Comparison of ENCODE assay signal across 1 cellular context in the genomic region with DNA sequence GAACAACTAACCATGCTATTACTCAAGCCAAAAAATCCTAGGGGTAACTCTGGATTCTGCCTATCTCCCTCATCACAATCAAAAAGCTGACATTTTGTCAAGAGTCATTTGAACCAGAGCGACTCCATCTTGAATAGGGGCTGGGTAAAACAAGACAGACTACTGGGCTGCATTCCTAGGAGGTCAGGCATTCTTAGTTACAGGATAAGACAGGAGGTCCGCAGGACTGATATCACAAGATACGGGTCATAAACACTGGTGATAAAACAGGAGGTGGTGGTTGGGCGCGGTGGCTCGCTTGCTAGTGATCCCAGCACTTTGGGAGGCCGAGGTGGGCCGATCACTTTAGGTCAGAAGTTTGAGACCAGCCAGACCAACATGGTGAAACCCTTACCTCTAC.
TF ChIP-seq lines count a peak whose summit lies in the region.

No MANE protein-coding gene starts in this region.

TF ChIP-seq in K562, 482 proteins besides CTCF, POLR2A, EP300 and RAD21 (continued from another document and continues in another):
- TF ChIP-seq, protein P1, sequence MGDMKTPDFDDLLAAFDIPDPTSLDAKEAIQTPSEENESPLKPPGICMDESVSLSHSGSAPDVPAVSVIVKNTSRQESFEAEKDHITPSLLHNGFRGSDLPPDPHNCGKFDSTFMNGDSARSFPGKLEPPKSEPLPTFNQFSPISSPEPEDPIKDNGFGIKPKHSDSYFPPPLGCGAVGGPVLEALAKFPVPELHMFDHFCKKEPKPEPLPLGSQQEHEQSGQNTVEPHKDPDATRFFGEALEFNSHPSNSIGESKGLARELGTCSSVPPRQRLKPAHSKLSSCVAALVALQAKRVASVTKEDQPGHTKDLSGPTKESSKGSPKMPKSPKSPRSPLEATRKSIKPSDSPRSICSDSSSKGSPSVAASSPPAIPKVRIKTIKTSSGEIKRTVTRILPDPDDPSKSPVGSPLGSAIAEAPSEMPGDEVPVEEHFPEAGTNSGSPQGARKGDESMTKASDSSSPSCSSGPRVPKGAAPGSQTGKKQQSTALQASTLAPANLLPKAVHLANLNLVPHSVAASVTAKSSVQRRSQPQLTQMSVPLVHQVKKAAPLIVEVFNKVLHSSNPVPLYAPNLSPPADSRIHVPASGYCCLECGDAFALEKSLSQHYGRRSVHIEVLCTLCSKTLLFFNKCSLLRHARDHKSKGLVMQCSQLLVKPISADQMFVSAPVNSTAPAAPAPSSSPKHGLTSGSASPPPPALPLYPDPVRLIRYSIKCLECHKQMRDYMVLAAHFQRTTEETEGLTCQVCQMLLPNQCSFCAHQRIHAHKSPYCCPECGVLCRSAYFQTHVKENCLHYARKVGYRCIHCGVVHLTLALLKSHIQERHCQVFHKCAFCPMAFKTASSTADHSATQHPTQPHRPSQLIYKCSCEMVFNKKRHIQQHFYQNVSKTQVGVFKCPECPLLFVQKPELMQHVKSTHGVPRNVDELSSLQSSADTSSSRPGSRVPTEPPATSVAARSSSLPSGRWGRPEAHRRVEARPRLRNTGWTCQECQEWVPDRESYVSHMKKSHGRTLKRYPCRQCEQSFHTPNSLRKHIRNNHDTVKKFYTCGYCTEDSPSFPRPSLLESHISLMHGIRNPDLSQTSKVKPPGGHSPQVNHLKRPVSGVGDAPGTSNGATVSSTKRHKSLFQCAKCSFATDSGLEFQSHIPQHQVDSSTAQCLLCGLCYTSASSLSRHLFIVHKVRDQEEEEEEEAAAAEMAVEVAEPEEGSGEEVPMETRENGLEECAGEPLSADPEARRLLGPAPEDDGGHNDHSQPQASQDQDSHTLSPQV (IDR thresholded peaks at IDR 0.05): peak; percentile 90
- TF ChIP-seq ZKSCAN3 (CRISPR knock-in tag; IDR thresholded peaks at IDR 0.05) (peak; percentile 52; the same call in 1 of the 2 replicates), NCOR1 (IDR thresholded peaks at IDR 0.05) (no peak), TEAD1 (CRISPR knock-in tag; IDR thresholded peaks at IDR 0.05) (peak in 1 of 2 experiments; percentile 93; a peak in 2 of 4 replicates), MECOM (CRISPR knock-in tag; IDR thresholded peaks at IDR 0.05) (peak; percentile 85), ZNF764 (CRISPR knock-in tag; IDR thresholded peaks at IDR 0.05; ENCODE audit: low read depth) (0 out of 2 replicates have a peak, but pooled peaks have one; percentile 20), ZNF507 (tag; conservative IDR thresholded peaks at IDR 0.05) (peak; percentile 47), KHSRP (IDR thresholded peaks at IDR 0.05) (no peak), NEUROD1 (IDR thresholded peaks at IDR 0.05; ENCODE audit: borderline replicate concordance, low read depth, low read length, partially characterized antibody) (no peak), GTF2F1 (IDR thresholded peaks at IDR 0.05; ENCODE audit: low read depth, low read length) (no peak), ZNF830 (CRISPR knock-in tag; IDR thresholded peaks at IDR 0.05) (0 out of 2 replicates have a peak, but pooled peaks have one; percentile 56), NR1H2 (CRISPR knock-in tag; IDR thresholded peaks at IDR 0.05) (no peak), ETV5 (CRISPR knock-in tag; IDR thresholded peaks at IDR 0.05; ENCODE audit: low read depth) (no peak), CXXC5 (CRISPR knock-in tag; IDR thresholded peaks at IDR 0.05) (peak; percentile 36; the same call in 1 of the 2 replicates), SREBF1 (IDR thresholded peaks at IDR 0.05; ENCODE audit: borderline replicate concordance, low read depth, low read length) (no peak), ZNF311 (CRISPR knock-in tag; IDR thresholded peaks at IDR 0.05) (peak; percentile 85), STAT5A (IDR thresholded peaks at IDR 0.05; ENCODE audit: borderline replicate concordance, low read length) (no peak), ZNF780A (CRISPR knock-in tag; IDR thresholded peaks at IDR 0.05) (0 out of 2 replicates have a peak, but pooled peaks have one; percentile 55), OTX1 (CRISPR knock-in tag; IDR thresholded peaks at IDR 0.05) (peak; percentile 70; the same call in 1 of the 2 replicates), TEAD2 (tag; IDR thresholded peaks at IDR 0.05) (peak; percentile 68; the same call in 1 of the 2 replicates), HNRNPUL1 (IDR thresholded peaks at IDR 0.05; ENCODE audit: low read length) (no peak), PHTF2 (CRISPR knock-in tag; IDR thresholded peaks at IDR 0.05) (0 out of 2 replicates have a peak, but pooled peaks have one; percentile 19), FIP1L1 (IDR thresholded peaks at IDR 0.05; ENCODE audit: low read depth, low read length, poor library complexity, severe bottlenecking) (no peak), MEIS2 (IDR thresholded peaks at IDR 0.05; ENCODE audit: partially characterized antibody) (no peak), PTRF (tag; IDR thresholded peaks at IDR 0.05) (peak; percentile 87), HMG20A (CRISPR knock-in tag; conservative IDR thresholded peaks at IDR 0.05) (peak; percentile 79), GABPB2 (CRISPR knock-in tag; conservative IDR thresholded peaks at IDR 0.05) (no peak), ZNF174 (CRISPR knock-in tag; IDR thresholded peaks at IDR 0.05) (peak; percentile 69; the same call in 1 of the 2 replicates), PTTG1 (tag; IDR thresholded peaks at IDR 0.05; ENCODE audit: low read depth) (peak; percentile 92), NR4A1 (CRISPR knock-in tag; IDR thresholded peaks at IDR 0.05) (0 out of 2 replicates have a peak, but pooled peaks have one; percentile 68), NR4A1 (tag; IDR thresholded peaks at IDR 0.05) (peak; percentile 98)
- TF ChIP-seq, protein P2, sequence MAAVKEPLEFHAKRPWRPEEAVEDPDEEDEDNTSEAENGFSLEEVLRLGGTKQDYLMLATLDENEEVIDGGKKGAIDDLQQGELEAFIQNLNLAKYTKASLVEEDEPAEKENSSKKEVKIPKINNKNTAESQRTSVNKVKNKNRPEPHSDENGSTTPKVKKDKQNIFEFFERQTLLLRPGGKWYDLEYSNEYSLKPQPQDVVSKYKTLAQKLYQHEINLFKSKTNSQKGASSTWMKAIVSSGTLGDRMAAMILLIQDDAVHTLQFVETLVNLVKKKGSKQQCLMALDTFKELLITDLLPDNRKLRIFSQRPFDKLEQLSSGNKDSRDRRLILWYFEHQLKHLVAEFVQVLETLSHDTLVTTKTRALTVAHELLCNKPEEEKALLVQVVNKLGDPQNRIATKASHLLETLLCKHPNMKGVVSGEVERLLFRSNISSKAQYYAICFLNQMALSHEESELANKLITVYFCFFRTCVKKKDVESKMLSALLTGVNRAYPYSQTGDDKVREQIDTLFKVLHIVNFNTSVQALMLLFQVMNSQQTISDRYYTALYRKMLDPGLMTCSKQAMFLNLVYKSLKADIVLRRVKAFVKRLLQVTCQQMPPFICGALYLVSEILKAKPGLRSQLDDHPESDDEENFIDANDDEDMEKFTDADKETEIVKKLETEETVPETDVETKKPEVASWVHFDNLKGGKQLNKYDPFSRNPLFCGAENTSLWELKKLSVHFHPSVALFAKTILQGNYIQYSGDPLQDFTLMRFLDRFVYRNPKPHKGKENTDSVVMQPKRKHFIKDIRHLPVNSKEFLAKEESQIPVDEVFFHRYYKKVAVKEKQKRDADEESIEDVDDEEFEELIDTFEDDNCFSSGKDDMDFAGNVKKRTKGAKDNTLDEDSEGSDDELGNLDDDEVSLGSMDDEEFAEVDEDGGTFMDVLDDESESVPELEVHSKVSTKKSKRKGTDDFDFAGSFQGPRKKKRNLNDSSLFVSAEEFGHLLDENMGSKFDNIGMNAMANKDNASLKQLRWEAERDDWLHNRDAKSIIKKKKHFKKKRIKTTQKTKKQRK (IDR thresholded peaks at IDR 0.05; ENCODE audit: borderline replicate concordance, low read depth, low read length): no peak
- TF ChIP-seq, protein P3, sequence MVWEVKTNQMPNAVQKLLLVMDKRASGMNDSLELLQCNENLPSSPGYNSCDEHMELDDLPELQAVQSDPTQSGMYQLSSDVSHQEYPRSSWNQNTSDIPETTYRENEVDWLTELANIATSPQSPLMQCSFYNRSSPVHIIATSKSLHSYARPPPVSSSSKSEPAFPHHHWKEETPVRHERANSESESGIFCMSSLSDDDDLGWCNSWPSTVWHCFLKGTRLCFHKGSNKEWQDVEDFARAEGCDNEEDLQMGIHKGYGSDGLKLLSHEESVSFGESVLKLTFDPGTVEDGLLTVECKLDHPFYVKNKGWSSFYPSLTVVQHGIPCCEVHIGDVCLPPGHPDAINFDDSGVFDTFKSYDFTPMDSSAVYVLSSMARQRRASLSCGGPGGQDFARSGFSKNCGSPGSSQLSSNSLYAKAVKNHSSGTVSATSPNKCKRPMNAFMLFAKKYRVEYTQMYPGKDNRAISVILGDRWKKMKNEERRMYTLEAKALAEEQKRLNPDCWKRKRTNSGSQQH (CRISPR knock-in tag; IDR thresholded peaks at IDR 0.05): 0 out of 2 replicates have a peak, but pooled peaks have one; percentile 60
- TF ChIP-seq, protein P4, sequence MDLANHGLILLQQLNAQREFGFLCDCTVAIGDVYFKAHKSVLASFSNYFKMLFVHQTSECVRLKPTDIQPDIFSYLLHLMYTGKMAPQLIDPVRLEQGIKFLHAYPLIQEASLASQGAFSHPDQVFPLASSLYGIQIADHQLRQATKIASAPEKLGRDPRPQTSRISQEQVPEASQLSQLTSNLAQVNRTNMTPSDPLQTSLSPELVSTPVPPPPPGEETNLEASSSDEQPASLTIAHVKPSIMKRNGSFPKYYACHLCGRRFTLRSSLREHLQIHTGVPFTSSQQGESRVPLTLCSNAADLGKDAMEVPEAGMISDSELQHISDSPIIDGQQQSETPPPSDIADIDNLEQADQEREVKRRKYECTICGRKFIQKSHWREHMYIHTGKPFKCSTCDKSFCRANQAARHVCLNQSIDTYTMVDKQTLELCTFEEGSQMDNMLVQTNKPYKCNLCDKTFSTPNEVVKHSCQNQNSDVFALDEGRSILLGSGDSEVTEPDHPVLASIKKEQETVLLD (IDR thresholded peaks at IDR 0.05): no peak
- TF ChIP-seq, protein P5, sequence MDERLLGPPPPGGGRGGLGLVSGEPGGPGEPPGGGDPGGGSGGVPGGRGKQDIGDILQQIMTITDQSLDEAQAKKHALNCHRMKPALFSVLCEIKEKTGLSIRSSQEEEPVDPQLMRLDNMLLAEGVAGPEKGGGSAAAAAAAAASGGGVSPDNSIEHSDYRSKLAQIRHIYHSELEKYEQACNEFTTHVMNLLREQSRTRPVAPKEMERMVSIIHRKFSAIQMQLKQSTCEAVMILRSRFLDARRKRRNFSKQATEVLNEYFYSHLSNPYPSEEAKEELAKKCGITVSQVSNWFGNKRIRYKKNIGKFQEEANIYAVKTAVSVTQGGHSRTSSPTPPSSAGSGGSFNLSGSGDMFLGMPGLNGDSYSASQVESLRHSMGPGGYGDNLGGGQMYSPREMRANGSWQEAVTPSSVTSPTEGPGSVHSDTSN (CRISPR knock-in tag; IDR thresholded peaks at IDR 0.05; ENCODE audit: low read depth): no peak
- TF ChIP-seq, protein P5 (tag; conservative IDR thresholded peaks at IDR 0.05; ENCODE audit: low read depth): no peak
- TF ChIP-seq, protein P6, sequence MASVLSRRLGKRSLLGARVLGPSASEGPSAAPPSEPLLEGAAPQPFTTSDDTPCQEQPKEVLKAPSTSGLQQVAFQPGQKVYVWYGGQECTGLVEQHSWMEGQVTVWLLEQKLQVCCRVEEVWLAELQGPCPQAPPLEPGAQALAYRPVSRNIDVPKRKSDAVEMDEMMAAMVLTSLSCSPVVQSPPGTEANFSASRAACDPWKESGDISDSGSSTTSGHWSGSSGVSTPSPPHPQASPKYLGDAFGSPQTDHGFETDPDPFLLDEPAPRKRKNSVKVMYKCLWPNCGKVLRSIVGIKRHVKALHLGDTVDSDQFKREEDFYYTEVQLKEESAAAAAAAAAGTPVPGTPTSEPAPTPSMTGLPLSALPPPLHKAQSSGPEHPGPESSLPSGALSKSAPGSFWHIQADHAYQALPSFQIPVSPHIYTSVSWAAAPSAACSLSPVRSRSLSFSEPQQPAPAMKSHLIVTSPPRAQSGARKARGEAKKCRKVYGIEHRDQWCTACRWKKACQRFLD (CRISPR knock-in tag; IDR thresholded peaks at IDR 0.05): peak; percentile 96
- TF ChIP-seq, protein P7, sequence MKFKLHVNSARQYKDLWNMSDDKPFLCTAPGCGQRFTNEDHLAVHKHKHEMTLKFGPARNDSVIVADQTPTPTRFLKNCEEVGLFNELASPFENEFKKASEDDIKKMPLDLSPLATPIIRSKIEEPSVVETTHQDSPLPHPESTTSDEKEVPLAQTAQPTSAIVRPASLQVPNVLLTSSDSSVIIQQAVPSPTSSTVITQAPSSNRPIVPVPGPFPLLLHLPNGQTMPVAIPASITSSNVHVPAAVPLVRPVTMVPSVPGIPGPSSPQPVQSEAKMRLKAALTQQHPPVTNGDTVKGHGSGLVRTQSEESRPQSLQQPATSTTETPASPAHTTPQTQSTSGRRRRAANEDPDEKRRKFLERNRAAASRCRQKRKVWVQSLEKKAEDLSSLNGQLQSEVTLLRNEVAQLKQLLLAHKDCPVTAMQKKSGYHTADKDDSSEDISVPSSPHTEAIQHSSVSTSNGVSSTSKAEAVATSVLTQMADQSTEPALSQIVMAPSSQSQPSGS (CRISPR knock-in tag; IDR thresholded peaks at IDR 0.05): no peak
- TF ChIP-seq, protein P8, sequence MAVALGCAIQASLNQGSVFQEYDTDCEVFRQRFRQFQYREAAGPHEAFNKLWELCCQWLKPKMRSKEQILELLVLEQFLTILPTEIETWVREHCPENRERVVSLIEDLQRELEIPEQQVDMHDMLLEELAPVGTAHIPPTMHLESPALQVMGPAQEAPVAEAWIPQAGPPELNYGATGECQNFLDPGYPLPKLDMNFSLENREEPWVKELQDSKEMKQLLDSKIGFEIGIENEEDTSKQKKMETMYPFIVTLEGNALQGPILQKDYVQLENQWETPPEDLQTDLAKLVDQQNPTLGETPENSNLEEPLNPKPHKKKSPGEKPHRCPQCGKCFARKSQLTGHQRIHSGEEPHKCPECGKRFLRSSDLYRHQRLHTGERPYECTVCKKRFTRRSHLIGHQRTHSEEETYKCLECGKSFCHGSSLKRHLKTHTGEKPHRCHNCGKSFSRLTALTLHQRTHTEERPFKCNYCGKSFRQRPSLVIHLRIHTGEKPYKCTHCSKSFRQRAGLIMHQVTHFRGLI (CRISPR knock-in tag; IDR thresholded peaks at IDR 0.05): peak; percentile 93
- TF ChIP-seq, protein P9, sequence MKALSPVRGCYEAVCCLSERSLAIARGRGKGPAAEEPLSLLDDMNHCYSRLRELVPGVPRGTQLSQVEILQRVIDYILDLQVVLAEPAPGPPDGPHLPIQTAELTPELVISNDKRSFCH (CRISPR knock-in tag; IDR thresholded peaks at IDR 0.05): no peak
- TF ChIP-seq, protein P9 (tag; IDR thresholded peaks at IDR 0.05): peak; percentile 96
